In the genomic region with DNA sequence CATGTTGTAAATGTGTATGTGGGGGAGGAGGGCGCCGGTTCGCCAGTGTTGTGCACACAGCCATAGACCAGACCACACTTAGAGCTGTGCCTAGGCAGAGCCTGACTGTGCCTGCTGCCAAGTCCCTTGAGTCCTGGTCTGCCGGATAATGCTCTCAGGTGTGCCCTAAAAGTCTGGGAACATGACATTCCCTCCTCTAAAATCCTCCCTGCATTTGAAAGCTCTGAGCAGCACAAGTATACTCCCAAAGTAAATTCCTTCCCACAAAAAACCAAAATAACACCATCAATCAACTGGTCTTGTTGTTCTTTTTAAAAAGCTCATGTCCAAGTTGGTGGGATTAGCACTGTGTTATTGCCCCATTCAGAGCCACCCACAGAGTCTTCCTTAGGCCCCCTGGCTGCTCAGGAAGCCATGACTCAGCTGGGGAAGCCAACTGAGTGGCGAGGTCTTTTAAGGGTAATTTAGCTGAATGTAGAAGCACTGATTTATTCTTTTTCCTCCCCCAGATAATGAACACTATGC, we compare ENCODE assay signal across 19 cellular contexts.
DNase-seq lines count a peak whose midpoint lies in the region; ATAC-seq, FAIRE-seq and TF ChIP-seq lines count a peak whose summit lies in the region.
"Had no signal": no experiment of that assay in that cellular context is flagged by ENCODE, and none has a peak within 500 bp of the region (broad histone marks: within the 10 kb centered on the region; RNA-seq: fewer than 3 reads in every experiment).

No MANE protein-coding gene starts in this region.

- H3K36me3 Mint-ChIP-seq in T-cell: no peaks in the 10 kb centered on the region
- H3K36me3 Mint-ChIP-seq in activated T-helper 17 cell treated with anti-CD3 and anti-CD28 coated beads, Interleukin-2, amount 50 U/mL, for 72 hours (ENCODE audit: low read depth): no peaks in the 10 kb centered on the region
- H3K36me3 Mint-ChIP-seq: activated CD4-positive, alpha-beta memory T cell treated with anti-CD3 and anti-CD28 coated beads for 36 hours had no signal

- H3K27me3 ChIP-seq in tibial nerve: no peaks in the 10 kb centered on the region

- WGBS in tibial nerve, 2 donors: 45 to 56% methylated on average over 5 of the region's 5 CpGs

- H3K27ac Mint-ChIP-seq in T-cell: no peak overlapping the region
- H3K27ac Mint-ChIP-seq in activated T-helper 17 cell treated with anti-CD3 and anti-CD28 coated beads, Interleukin-2, amount 50 U/mL, for 72 hours: no peak overlapping the region
- H3K27ac Mint-ChIP-seq: activated CD4-positive, alpha-beta memory T cell treated with anti-CD3 and anti-CD28 coated beads for 36 hours; T-helper 17 cell had no signal

- intact Hi-C loops in kidney (cut with DNase I): no loop called here

- no peaks in the 10 kb centered on the region for H3K9me3 Mint-ChIP-seq in T-cell
- H3K9me3 Mint-ChIP-seq in activated T-helper 17 cell treated with anti-CD3 and anti-CD28 coated beads, Interleukin-2, amount 50 U/mL, for 72 hours: no peaks in the 10 kb centered on the region
- H3K9me3 Mint-ChIP-seq: activated CD4-positive, alpha-beta memory T cell treated with anti-CD3 and anti-CD28 coated beads for 36 hours had no signal

- TF ChIP-seq EP300 in tibial nerve (IDR thresholded peaks at IDR 0.05): peak; percentile 47 to 68

- H3K4me1 Mint-ChIP-seq in T-cell: no peaks in the 10 kb centered on the region
- H3K4me1 Mint-ChIP-seq in activated T-helper 17 cell treated with anti-CD3 and anti-CD28 coated beads, Interleukin-2, amount 50 U/mL, for 72 hours: no peaks in the 10 kb centered on the region
- H3K4me1 Mint-ChIP-seq: T-helper 17 cell had no signal

- H3K9me3 ChIP-seq in kidney (ENCODE audit: control insufficient read depth in 1 of 2, low read length in 2 of 2) (no peaks in the 10 kb centered on the region), tibial nerve (no peaks in the 10 kb centered on the region)
- H3K9me3 ChIP-seq: left ventricle myocardium inferior had no signal

- H3K4me3 Mint-ChIP-seq in T-cell: no peak overlapping the region
- no peak overlapping the region for H3K4me3 Mint-ChIP-seq in activated T-helper 17 cell treated with anti-CD3 and anti-CD28 coated beads, Interleukin-2, amount 50 U/mL, for 72 hours
- H3K4me3 Mint-ChIP-seq: activated CD4-positive, alpha-beta memory T cell treated with anti-CD3 and anti-CD28 coated beads for 36 hours; T-helper 17 cell had no signal

- H3K27ac ChIP-seq in kidney (ENCODE audit: low read depth in 2 of 2, low read length in 2 of 2) (no peak overlapping the region), tibial nerve (peak overlapping the region; percentile 17 to 80 (median 57))
- H3K27ac ChIP-seq: foreskin keratinocyte, left ventricle myocardium inferior had no signal

- H3K4me1 ChIP-seq in kidney (ENCODE audit: control insufficient read depth in 1 of 2, insufficient read depth in 1 of 2, low read depth in 1 of 2, low read length in 2 of 2): no peaks in the 10 kb centered on the region
- peaks cover 0 to 39% (median 12%) of the 10 kb centered on the region in 4 donors for H3K4me1 ChIP-seq in tibial nerve
- H3K4me1 ChIP-seq: foreskin keratinocyte, left ventricle myocardium inferior had no signal

- in situ Hi-C loops in astrocyte of the cerebellum (cut with HindIII; ENCODE audit: low sequenced_read_pairs): no loop called here

- H3K27me3 Mint-ChIP-seq in T-cell: peaks cover 7 to 15% of the 10 kb centered on the region in 2 donors
- H3K27me3 Mint-ChIP-seq in activated T-helper 17 cell treated with anti-CD3 and anti-CD28 coated beads, Interleukin-2, amount 50 U/mL, for 72 hours: peaks cover 7% of the 10 kb centered on the region

- peak; percentile 17 for DNase-seq in H54 (ENCODE audit: insufficient read length, low spot score)
- DNase-seq in astrocyte of the cerebellum (ENCODE audit: low read depth): peak; percentile 69
- DNase-seq in kidney: peak; percentile 74
- peak in 1 of 2 donors; percentile 36 for DNase-seq in tibial nerve (ENCODE audit: low spot score in 2 of 2)
- DNase-seq in inferior parietal cortex (ENCODE audit: extremely low spot score): no peak
- DNase-seq in T-cell: no peak
- DNase-seq: activated CD4-positive, alpha-beta memory T cell treated with anti-CD3 and anti-CD28 coated beads for 36 hours; foreskin keratinocyte; HCEC 1CT; left ventricle myocardium inferior; NCI-H1930; occipital lobe; stimulated activated CD4-positive, alpha-beta T cell treated with anti-CD3 and anti-CD28 coated beads, Interleukin-4, amount 100 ng/mL, for 24 hours; T-helper 17 cell had no signal

- TF ChIP-seq POLR2A in H54 (IDR thresholded peaks at IDR 0.05; ENCODE audit: low read depth, low read length) (no peak), tibial nerve (IDR thresholded peaks at IDR 0.05) (no peak)

- H3K4me3 ChIP-seq in astrocyte of the cerebellum (ENCODE audit: low read depth, low read length): no peak overlapping the region
- no peak overlapping the region for H3K4me3 ChIP-seq in kidney (ENCODE audit: low read length in 2 of 2)
- H3K4me3 ChIP-seq in tibial nerve: no peak overlapping the region
- H3K4me3 ChIP-seq: K562, left ventricle myocardium inferior had no signal

- no peak overlapping the region for H3K9ac ChIP-seq in kidney (ENCODE audit: low read length in 2 of 2)

- CTCF ChIA-PET in T-cell (lab: Charles Lee): no interaction called here

- TF ChIP-seq CTCF in astrocyte of the cerebellum (IDR thresholded peaks at IDR 0.05; ENCODE audit: low read depth, low read length, missing control alignments): peak; percentile 14
- TF ChIP-seq CTCF in kidney (IDR thresholded peaks at IDR 0.05; ENCODE audit: borderline replicate concordance, extremely low read depth, insufficient read depth): no peak
- peak in 1 of 5 experiments; percentile 21 for TF ChIP-seq CTCF in tibial nerve (IDR thresholded peaks at IDR 0.05)

- FAIRE-seq in H54 (lab: Jason Lieb, UNC) (peak; percentile 11), kidney (lab: Jason Lieb, UNC) (no peak)
- FAIRE-seq: GM12892, GM19239, K562 had no signal

- ATAC-seq in T-cell (replicated peaks in 1 of 4) (no peak), GM18870 (IDR thresholded peaks at IDR 0.05; ENCODE audit: unreplicated experiment) (no peak)
- ATAC-seq in activated T-helper 17 cell treated with anti-CD3 and anti-CD28 coated beads, Interleukin-2, amount 50 U/mL, for 72 hours (replicated peaks): no peak
- ATAC-seq: foreskin keratinocyte, K562, T-helper 17 cell had no signal

- POLR2A ChIA-PET in T-cell (lab: Charles Lee): no interaction called here

- H3K36me3 ChIP-seq in kidney (ENCODE audit: control insufficient read depth in 1 of 2, insufficient read depth in 2 of 2, low read length in 2 of 2) (no peaks in the 10 kb centered on the region), tibial nerve (no peaks in the 10 kb centered on the region)
- H3K36me3 ChIP-seq: left ventricle myocardium inferior had no signal

Comparison
In these comparisons a context has a peak if more than half of its experiments do, and no peak if none do; other contexts are left out.
1. DNase-seq: peak in H54 (single experiment), astrocyte of the cerebellum (single experiment) and kidney (single experiment); none in inferior parietal cortex (single experiment) and T-cell (0 of 34).
2. H3K27ac ChIP-seq: peak in tibial nerve (4 of 4); none in kidney (0 of 2).